22 cellular contexts compared by ENCODE assay signal in genomic region chr7:92161271-92161670, GRCh38. TPM values are rescaled to one million over a fixed set of nuclear protein-coding genes. Genes with fewer than 3 reads are reported as not detected.
"Had no signal": no experiment of that assay in that cellular context is flagged by ENCODE, and none has a peak within 500 bp of the region (broad histone marks: within the 10 kb centered on the region; RNA-seq: fewer than 3 reads in every experiment).

No MANE protein-coding gene starts in this region.

- H3K9me3 ChIP-seq: esophagus muscularis mucosa, ovary, suprapubic skin, thyroid gland, upper lobe of left lung, vagina had no signal

- H3K27ac ChIP-seq: esophagus muscularis mucosa, foreskin keratinocyte, hepatocyte, neural progenitor cell, ovary, suprapubic skin, thyroid gland, upper lobe of left lung, vagina had no signal

- H3K27me3 ChIP-seq: esophagus muscularis mucosa, foreskin keratinocyte, hepatocyte, neural progenitor cell, ovary, suprapubic skin, thyroid gland, upper lobe of left lung, vagina had no signal

- DNase-seq: effector memory CD4-positive, alpha-beta T cell; foreskin keratinocyte; kidney; left cardiac atrium; left ventricle myocardium superior; mesenchymal stem cell; midbrain; nucleus accumbens; ovary; right cardiac atrium; small intestine; stimulated activated CD4-positive, alpha-beta T cell treated with anti-CD3 and anti-CD28 coated beads, Interleukin-12 subunit alpha, Interleukin-12 subunit beta, amount 100 ng/mL, for 4 hours; stimulated activated naive CD4-positive, alpha-beta T cell treated with Interleukin-2 at 50 U/mL for 16 hours; thyroid gland; upper lobe of left lung had no signal

- H3K4me1 ChIP-seq: esophagus muscularis mucosa, foreskin keratinocyte, neural progenitor cell, suprapubic skin, thyroid gland, upper lobe of left lung, vagina had no signal

- H3K36me3 ChIP-seq: esophagus muscularis mucosa, neural progenitor cell, ovary, suprapubic skin, thyroid gland, upper lobe of left lung, vagina had no signal

- H3K4me3 ChIP-seq: esophagus muscularis mucosa, hepatocyte, lung, neural progenitor cell, ovary, suprapubic skin, thyroid gland, upper lobe of left lung, vagina had no signal

- ATAC-seq: foreskin keratinocyte; left cardiac atrium; left ventricle myocardium superior; natural killer cell treated with Interleukin-12 subunit alpha and Interleukin-12 subunit beta and Interleukin-15 and Interleukin-18, amount 100 ng/mL, for 72 hours; right cardiac atrium had no signal

RNA-seq across cellular contexts. Expression of gene LRRD1, which starts 17.7 kb away (rescaled TPM):
- total RNA-seq: left ventricle myocardium superior; natural killer cell treated with Interleukin-12 subunit alpha and Interleukin-12 subunit beta and Interleukin-15 and Interleukin-18, amount 100 ng/mL, for 72 hours had no signal
- polyA plus RNA-seq: foreskin keratinocyte, hepatocyte, right cardiac atrium had no signal
